ENCODE assay signal across 15 cellular contexts in the genomic region with DNA sequence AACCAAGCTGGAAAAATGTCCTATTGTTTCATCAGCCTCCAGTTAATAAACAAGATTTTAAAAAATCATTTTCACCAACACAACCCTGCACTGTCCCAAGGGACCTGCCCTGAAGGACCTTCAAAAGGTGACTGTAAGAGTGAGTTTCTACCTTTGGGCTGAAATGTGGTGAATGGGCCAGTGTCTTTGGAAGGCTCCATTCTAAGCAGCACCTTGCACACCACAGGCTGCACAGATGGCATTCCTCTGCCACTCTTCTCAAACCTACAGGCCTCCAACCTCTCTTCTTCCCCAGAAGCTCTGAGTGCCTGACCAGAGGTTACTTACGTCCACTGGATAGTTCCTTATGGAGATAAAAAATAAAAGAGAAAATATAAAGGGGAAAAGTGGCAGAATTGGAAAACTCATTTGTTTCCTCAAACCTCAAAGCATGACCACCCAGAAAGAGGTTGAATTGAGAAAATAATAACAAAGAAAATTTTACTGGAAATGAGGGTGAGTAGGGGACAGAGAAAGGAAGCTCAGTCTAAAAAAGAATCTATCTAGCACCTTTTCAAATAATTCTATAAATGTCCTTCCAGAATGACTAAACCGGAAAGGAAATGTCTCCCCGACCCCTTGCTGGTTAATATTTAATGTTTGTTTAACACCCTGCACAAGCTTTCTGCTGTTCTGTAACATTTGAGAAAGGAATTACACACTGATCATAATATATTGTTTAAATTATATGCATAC.
DNase-seq lines count a peak whose midpoint lies in the region; ATAC-seq and TF ChIP-seq lines count a peak whose summit lies in the region.
"Had no signal": no experiment of that assay in that cellular context is flagged by ENCODE, and none has a peak within 500 bp of the region (broad histone marks: within the 10 kb centered on the region; RNA-seq: fewer than 3 reads in every experiment).

No MANE protein-coding gene starts in this region.

- TF ChIP-seq CTCF in right atrium auricular region (IDR thresholded peaks at IDR 0.05) = no peak
- TF ChIP-seq CTCF in psoas muscle (IDR thresholded peaks at IDR 0.05) = no peak

- peak overlapping the region; percentile 1 for H2AFZ ChIP-seq in neuron (ENCODE audit: low read depth, low read length)

- H3K27me3 ChIP-seq in neuron (ENCODE audit: insufficient read depth, low read length) (no peaks in the 10 kb centered on the region), right atrium auricular region (no peaks in the 10 kb centered on the region), psoas muscle (ENCODE audit: insufficient read depth in 3 of 3, low read length in 2 of 3) (no peaks in the 10 kb centered on the region)
- H3K27me3 ChIP-seq: brain microvascular endothelial cell, spleen, tibial nerve had no signal

- H3K9me3 ChIP-seq in neuron (ENCODE audit: low read length) (no peaks in the 10 kb centered on the region), right atrium auricular region (no peaks in the 10 kb centered on the region), psoas muscle (no peaks in the 10 kb centered on the region)
- H3K9me3 ChIP-seq: left ventricle myocardium inferior, spleen, tibial nerve had no signal

- no peak for DNase-seq in DMS153 (lab: John Stamatoyannopoulos, UW)
- no peak for DNase-seq in right atrium auricular region (ENCODE audit: low spot score)
- DNase-seq in psoas muscle = no peak
- DNase-seq: brain microvascular endothelial cell; head of caudate nucleus; left ventricle myocardium inferior; NCI-H2081; NK-92 treated with Interleukin-12 subunit alpha and Interleukin-12 subunit beta, amount 100 ng/mL, for 24 hours; spleen; SW 1271 had no signal

- H3K36me3 ChIP-seq in neuron (ENCODE audit: insufficient read depth, low read length) = no peaks in the 10 kb centered on the region
- H3K36me3 ChIP-seq in right atrium auricular region = no peaks in the 10 kb centered on the region
- no peaks in the 10 kb centered on the region for H3K36me3 ChIP-seq in psoas muscle (ENCODE audit: insufficient read depth in 1 of 2, low read depth in 1 of 2)
- H3K36me3 ChIP-seq: brain microvascular endothelial cell, left ventricle myocardium inferior, spleen, tibial nerve had no signal

- H3K4me3 ChIP-seq in neuron (ENCODE audit: low read length) (no peak overlapping the region), right atrium auricular region (no peak overlapping the region), psoas muscle (no peak overlapping the region)
- H3K4me3 ChIP-seq: left ventricle myocardium inferior, spleen, tibial nerve had no signal

- intact Hi-C loops in psoas muscle (cut with DNase I) = loop anchor here in 1 of 2 donors (10.0 kb wide), 1 partner anchor 69 kb away; no protein-coding TSS in a partner anchor

- WGBS in psoas muscle, 3 donors = 69 to 78% (median 71%) methylated on average over 3 of the region's 3 CpGs

- ATAC-seq in GM19023 (IDR thresholded peaks at IDR 0.05; ENCODE audit: unreplicated experiment) (peak; percentile 62), GM21825 (IDR thresholded peaks at IDR 0.05; ENCODE audit: unreplicated experiment) (peak; percentile 81), HG03342 (IDR thresholded peaks at IDR 0.05; ENCODE audit: unreplicated experiment) (peak; percentile 74), psoas muscle (no peak)

- H3K27ac ChIP-seq in right atrium auricular region (no peak overlapping the region), psoas muscle (no peak overlapping the region)
- H3K27ac ChIP-seq: brain microvascular endothelial cell, left ventricle myocardium inferior, spleen, tibial nerve had no signal

- H3K4me1 ChIP-seq in neuron (ENCODE audit: insufficient read depth, low read length) = peaks cover 10% of the 10 kb centered on the region
- H3K4me1 ChIP-seq in right atrium auricular region = peaks cover 0 to 3% of the 10 kb centered on the region in 2 donors
- H3K4me1 ChIP-seq in psoas muscle = no peaks in the 10 kb centered on the region
- H3K4me1 ChIP-seq: left ventricle myocardium inferior, spleen, tibial nerve had no signal

Comparison
In these comparisons a context has a peak if more than half of its experiments do, and no peak if none do; other contexts are left out.
1. ATAC-seq: peak in GM19023 (single experiment), GM21825 (single experiment) and HG03342 (single experiment); none in psoas muscle (0 of 4).